ENCODE assay signal across 12 cellular contexts in the genomic region with DNA sequence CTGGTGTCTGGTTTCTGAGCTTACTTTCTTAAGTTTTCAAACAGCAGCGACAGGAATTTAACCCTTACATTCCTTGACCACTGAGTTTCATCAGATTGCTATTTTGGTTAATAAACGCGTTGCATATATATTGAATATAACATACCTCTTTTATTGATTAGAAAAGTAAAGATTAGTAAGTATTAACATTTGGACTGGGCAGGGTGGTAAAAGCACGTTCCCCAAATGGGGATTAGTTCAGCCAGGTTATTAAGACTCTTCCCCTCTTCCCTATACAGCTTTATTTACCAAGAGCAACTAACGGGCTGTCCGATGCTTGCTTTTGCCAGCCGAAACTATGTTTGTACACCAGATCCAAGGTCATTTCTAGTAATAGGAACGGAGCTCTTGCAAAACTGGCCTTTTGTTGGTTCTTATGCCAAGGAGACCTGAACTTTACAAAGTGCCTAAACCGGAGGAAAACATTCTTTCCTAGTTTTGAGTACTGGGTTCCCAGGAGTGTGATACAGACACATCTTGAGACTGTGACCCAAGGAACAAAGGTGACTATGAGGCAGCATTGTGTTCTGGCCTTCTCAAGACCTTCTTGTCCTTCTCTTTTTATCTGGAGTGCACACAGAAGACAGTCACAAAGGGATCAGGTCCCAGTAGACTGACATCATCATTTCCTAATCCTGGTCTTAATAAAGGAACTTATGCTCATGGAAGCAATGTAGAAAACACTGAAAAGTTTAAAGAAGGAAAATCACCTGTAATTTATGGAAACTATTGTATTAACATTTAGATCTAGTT. TPM values are rescaled to one million over a fixed set of nuclear protein-coding genes. Genes with fewer than 3 reads are reported as not detected.
DNase-seq lines count a peak whose midpoint lies in the region; ATAC-seq and TF ChIP-seq lines count a peak whose summit lies in the region.
"Had no signal": no experiment of that assay in that cellular context is flagged by ENCODE, and none has a peak within 500 bp of the region (broad histone marks: within the 10 kb centered on the region; RNA-seq: fewer than 3 reads in every experiment).

No MANE protein-coding gene starts in this region.

- 39 to 53% (median 45%) methylated on average over 9 of the region's 9 CpGs for WGBS in heart left ventricle, 4 donors

- H3K4me1 ChIP-seq in heart left ventricle = peaks cover 5 to 66% (median 49%) of the 10 kb centered on the region in 12 donors
- peaks cover 51 to 54% (median 54%) of the 10 kb centered on the region in 3 donors for H3K4me1 ChIP-seq in skeletal muscle tissue (ENCODE audit: control insufficient read depth in 3 of 3, insufficient read depth in 3 of 3, low read length in 3 of 3)

- peak overlapping the region in 11 of 12 donors; percentile 41 to 89 (median 72) for H3K27ac ChIP-seq in heart left ventricle
- H3K27ac ChIP-seq in SK-N-MC = no peak overlapping the region
- H3K27ac ChIP-seq in skeletal muscle tissue (ENCODE audit: low read depth, low read length) = peak overlapping the region; percentile 74
- H3K27ac ChIP-seq: C4-2B had no signal

- H3K36me3 ChIP-seq in heart left ventricle (peaks cover 0 to 4% (median 0%) of the 10 kb centered on the region in 9 donors), SK-N-MC (ENCODE audit: insufficient read depth, low read length) (peaks cover 7% of the 10 kb centered on the region; the same call in 1 of the 2 replicates), skeletal muscle tissue (ENCODE audit: control insufficient read depth in 3 of 3, insufficient read depth in 3 of 3, low read length in 3 of 3) (no peaks in the 10 kb centered on the region)

- DNase-seq in heart left ventricle (no peak), left cardiac atrium (no peak), SK-N-MC (ENCODE audit: low read depth, low spot score) (no peak), fibroblast of the aortic adventitia (ENCODE audit: low read depth) (no peak), NCI-H1694 treated with DMSO at 0.1 percent for 48 hours (lab: John Stamatoyannopoulos, UW) (no peak)
- DNase-seq: activated naive CD4-positive, alpha-beta T cell treated with anti-CD3 and anti-CD28 coated beads for 36 hours; NCI-H1092; NK-92 treated with Interleukin-12 subunit alpha and Interleukin-12 subunit beta, amount 100 ng/mL, for 24 hours had no signal

- H3K4me3 ChIP-seq in heart left ventricle = peak overlapping the region in 7 of 12 donors; percentile 69 to 99 (median 91)
- H3K4me3 ChIP-seq in SK-N-MC = peak overlapping the region; percentile 84; the same call in 1 of the 2 replicates
- H3K4me3 ChIP-seq in fibroblast of the aortic adventitia (ENCODE audit: low read depth, low read length) = peak overlapping the region; percentile 13
- H3K4me3 ChIP-seq in skeletal muscle tissue (ENCODE audit: low read length in 3 of 3) = peak overlapping the region; percentile 34 to 96 (median 93)

- no peak for TF ChIP-seq POLR2A in heart left ventricle (IDR thresholded peaks at IDR 0.05)

- H3K9ac ChIP-seq in SK-N-MC (ENCODE audit: insufficient read length) (no peak overlapping the region), skeletal muscle tissue (ENCODE audit: low read depth in 1 of 3, low read length in 3 of 3) (peak overlapping the region in 2 of 3 donors; percentile 44 to 96)

- no peaks in the 10 kb centered on the region for H3K9me3 ChIP-seq in heart left ventricle
- no peaks in the 10 kb centered on the region for H3K9me3 ChIP-seq in SK-N-MC (ENCODE audit: low read depth, low read length)
- no peaks in the 10 kb centered on the region for H3K9me3 ChIP-seq in skeletal muscle tissue (ENCODE audit: control insufficient read depth in 3 of 3, low read length in 3 of 3)

- intact Hi-C loops in heart left ventricle (cut with DNase I) = loop anchor here in 3 of 10 donors (5.0 to 10.0 kb wide), 2 partner anchors 445 to 827 kb away; a partner anchor contains a TSS
- intact Hi-C loops in left cardiac atrium (cut with DNase I) = no loop called here

- no peaks in the 10 kb centered on the region for H3K27me3 ChIP-seq in heart left ventricle
- H3K27me3 ChIP-seq in skeletal muscle tissue (ENCODE audit: control insufficient read depth in 3 of 3, insufficient read depth in 3 of 3, low read length in 3 of 3) = no peaks in the 10 kb centered on the region

- TF ChIP-seq CTCF in heart left ventricle (IDR thresholded peaks at IDR 0.05) (no peak), fibroblast of the aortic adventitia (IDR thresholded peaks at IDR 0.05; ENCODE audit: insufficient read depth, low read length) (no peak)

- ATAC-seq in heart left ventricle (no peak), left cardiac atrium (no peak), GM19324 (IDR thresholded peaks at IDR 0.05; ENCODE audit: low FRiP score, unreplicated experiment) (no peak), HG02623 (IDR thresholded peaks at IDR 0.05; ENCODE audit: unreplicated experiment) (no peak)

RNA-seq across cellular contexts. Expression of a gene that starts 2.6 kb away (rescaled TPM):
- total RNA-seq in heart left ventricle (100 to 1,000 TPM in 1 of 9 donors, 10 to 100 TPM in 8; 60.8 to 113 (median 78.5) TPM), left cardiac atrium (10 to 100 TPM; 59.7 to 78.1 TPM), fibroblast of the aortic adventitia (ENCODE audit: low replicate concordance) (8.5 and 47.2 TPM in 2 replicates), skeletal muscle tissue (74.1 TPM)
- polyA plus RNA-seq in heart left ventricle = 10 to 100 TPM; 64.4 to 98.3 TPM

RNA-seq across cellular contexts. Expression of a gene that starts 21.0 kb away (rescaled TPM):
- 10 to 100 TPM in 5 of 9 donors, 1 to 10 TPM in 4; 6.2 to 16.9 (median 10.3) TPM for total RNA-seq in heart left ventricle
- 1 to 10 TPM; 3.1 to 3.9 TPM for polyA plus RNA-seq in heart left ventricle
- total RNA-seq in left cardiac atrium = 10 to 100 TPM; 24.6 to 34.3 TPM
- 19.3 and 63.4 TPM in 2 replicates for total RNA-seq in fibroblast of the aortic adventitia (ENCODE audit: low replicate concordance)
- total RNA-seq in skeletal muscle tissue = 21.4 TPM

Comparison
In these comparisons a context has a peak if more than half of its experiments do, and no peak if none do; other contexts are left out.
1. H3K4me3 ChIP-seq: peak in every context shown above with its lines; median percentile 93 in skeletal muscle tissue; 91 in heart left ventricle; 84 in SK-N-MC; 13 in fibroblast of the aortic adventitia.